In genomic region chr7:108202743-108203142, GRCh38 we compare ENCODE assay signal across 21 cellular contexts.
DNase-seq lines count a peak whose midpoint lies in the region; ATAC-seq, FAIRE-seq and TF ChIP-seq lines count a peak whose summit lies in the region.
"Had no signal": no experiment of that assay in that cellular context is flagged by ENCODE, and none has a peak within 500 bp of the region (broad histone marks: within the 10 kb centered on the region; RNA-seq: fewer than 3 reads in every experiment).

No MANE protein-coding gene starts in this region.

- CTCF ChIA-PET in A549 (lab: Yijun Ruan, JAX) = interaction anchor here (1.2 to 1.6 kb wide), 2 partner anchors 9 to 56 kb away, joined by 3 read pairs; no protein-coding TSS in a partner anchor
- CTCF ChIA-PET in activated CD8-positive, alpha-beta T cell treated with anti-CD3 and anti-CD28 coated beads, Interleukin-2, amount 10 ng/mL, durations not matched to agents 7 days and 5 days (lab: Charles Lee) = no interaction called here

- H3K4me3 Mint-ChIP-seq in GM23338 = no peak overlapping the region
- H3K4me3 Mint-ChIP-seq in glutamatergic neuron (ENCODE audit: unreplicated experiment) = peak overlapping the region; percentile 44
- no peak overlapping the region for H3K4me3 Mint-ChIP-seq in activated CD8-positive, alpha-beta T cell treated with anti-CD3 and anti-CD28 coated beads, Interleukin-2, amount 10 ng/mL, durations not matched to agents 7 days and 5 days
- H3K4me3 Mint-ChIP-seq: CD4-positive, alpha-beta memory T cell; HFFc6 had no signal

- TF ChIP-seq RAD21 in A549 (conservative IDR thresholded peaks at IDR 0.05 in 1 of 2, IDR thresholded peaks at IDR 0.05 in 1 of 2) = no peak

- H3K4me1 Mint-ChIP-seq in GM23338 = peaks cover 23% of the 10 kb centered on the region
- peaks cover 32% of the 10 kb centered on the region for H3K4me1 Mint-ChIP-seq in glutamatergic neuron (ENCODE audit: low read depth, unreplicated experiment)
- no peaks in the 10 kb centered on the region for H3K4me1 Mint-ChIP-seq in activated CD8-positive, alpha-beta T cell treated with anti-CD3 and anti-CD28 coated beads, Interleukin-2, amount 10 ng/mL, durations not matched to agents 7 days and 5 days (ENCODE audit: low read depth)
- H3K4me1 Mint-ChIP-seq: CD4-positive, alpha-beta memory T cell had no signal

- no peaks in the 10 kb centered on the region for H3K79me2 ChIP-seq in GM23338 (replicated peaks; ENCODE audit: insufficient read depth)

- H3K9me3 Mint-ChIP-seq in GM23338 = no peaks in the 10 kb centered on the region
- H3K9me3 Mint-ChIP-seq in glutamatergic neuron (ENCODE audit: unreplicated experiment) = peaks cover 11% of the 10 kb centered on the region
- no peaks in the 10 kb centered on the region for H3K9me3 Mint-ChIP-seq in activated CD8-positive, alpha-beta T cell treated with anti-CD3 and anti-CD28 coated beads, Interleukin-2, amount 10 ng/mL, durations not matched to agents 7 days and 5 days (ENCODE audit: insufficient read depth)
- H3K9me3 Mint-ChIP-seq: CD4-positive, alpha-beta memory T cell; HFFc6 had no signal

- WGBS in A549 (ENCODE audit: missing lambda C conversion rate) = 90% methylated on average over 4 of the region's 4 CpGs

- ATAC-seq in A549 = peak in 1 of 2 experiments; percentile 10; a peak in 2 of 6 replicates
- no peak for ATAC-seq in GM23338
- ATAC-seq in GM18858 (IDR thresholded peaks at IDR 0.05; ENCODE audit: unreplicated experiment) = no peak
- no peak for ATAC-seq in activated CD8-positive, alpha-beta T cell treated with anti-CD3 and anti-CD28 coated beads, Interleukin-2, amount 10 ng/mL, durations not matched to agents 7 days and 5 days

- TF ChIP-seq POLR2A in A549 (IDR thresholded peaks at IDR 0.05; ENCODE audit: low read length) = no peak

- peaks cover 2% of the 10 kb centered on the region for H3K27me3 Mint-ChIP-seq in GM23338 (ENCODE audit: insufficient read depth, low read depth, poor library complexity)
- H3K27me3 Mint-ChIP-seq in glutamatergic neuron (ENCODE audit: unreplicated experiment) = no peaks in the 10 kb centered on the region
- H3K27me3 Mint-ChIP-seq in activated CD8-positive, alpha-beta T cell treated with anti-CD3 and anti-CD28 coated beads, Interleukin-2, amount 10 ng/mL, durations not matched to agents 7 days and 5 days (ENCODE audit: low read depth) = no peaks in the 10 kb centered on the region

- H3K27ac Mint-ChIP-seq in GM23338 (no peak overlapping the region), glutamatergic neuron (ENCODE audit: unreplicated experiment) (peak overlapping the region; percentile 72)
- H3K27ac Mint-ChIP-seq in activated CD8-positive, alpha-beta T cell treated with anti-CD3 and anti-CD28 coated beads, Interleukin-2, amount 10 ng/mL, durations not matched to agents 7 days and 5 days = no peak overlapping the region
- H3K27ac Mint-ChIP-seq: CD4-positive, alpha-beta memory T cell; HFFc6 had no signal

- DNase-seq in A549 (ENCODE audit: low read depth in 1 of 2, low spot score in 1 of 2) (no peak), GM23338 (ENCODE audit: low spot score) (no peak), SK-N-DZ (ENCODE audit: low spot score) (peak; percentile 33), glutamatergic neuron (no peak), mesenteric fat pad (ENCODE audit: low spot score) (no peak), NAMALWA (ENCODE audit: low spot score) (no peak)
- DNase-seq in activated CD8-positive, alpha-beta T cell treated with anti-CD3 and anti-CD28 coated beads, Interleukin-2, amount 10 ng/mL, durations not matched to agents 7 days and 5 days = no peak
- DNase-seq: 8988T; C1 segment of cervical spinal cord; Calu3; CD4-positive, alpha-beta memory T cell; COR-L47; DMS53; DMS79 treated with DMSO at 0.1 percent for 48 hours; GOT3; HFFc6 had no signal

- no peak overlapping the region for H3K4me3 ChIP-seq in A549
- no peak overlapping the region for H3K4me3 ChIP-seq in GM23338
- H3K4me3 ChIP-seq: HAP-1 had no signal

- no peaks in the 10 kb centered on the region for H3K27me3 ChIP-seq in GM23338 (ENCODE audit: insufficient read depth)

- H3F3A ChIP-seq in GM23338 (replicated peaks; ENCODE audit: low read depth) = no peaks in the 10 kb centered on the region

- H3K36me3 Mint-ChIP-seq in GM23338 (ENCODE audit: low read depth) (no peaks in the 10 kb centered on the region; the same call in 2 of the 3 replicates), glutamatergic neuron (ENCODE audit: unreplicated experiment) (no peaks in the 10 kb centered on the region)
- no peaks in the 10 kb centered on the region for H3K36me3 Mint-ChIP-seq in activated CD8-positive, alpha-beta T cell treated with anti-CD3 and anti-CD28 coated beads, Interleukin-2, amount 10 ng/mL, durations not matched to agents 7 days and 5 days (ENCODE audit: low read depth)
- H3K36me3 Mint-ChIP-seq: CD4-positive, alpha-beta memory T cell had no signal

- H3K4me1 ChIP-seq in A549 (peaks cover 40% of the 10 kb centered on the region), GM23338 (ENCODE audit: insufficient read depth) (peaks cover 15% of the 10 kb centered on the region)
- H3K4me1 ChIP-seq: HAP-1 had no signal

- POLR2A ChIA-PET in A549 (lab: Yijun Ruan, JAX) = no interaction called here
- POLR2A ChIA-PET in activated CD8-positive, alpha-beta T cell treated with anti-CD3 and anti-CD28 coated beads, Interleukin-2, amount 10 ng/mL, durations not matched to agents 7 days and 5 days (lab: Charles Lee) = no interaction called here

- H3K9me3 ChIP-seq in A549 = no peaks in the 10 kb centered on the region
- H3K9me3 ChIP-seq: HAP-1 had no signal

- TF ChIP-seq CTCF in A549 (IDR thresholded peaks at IDR 0.05) = no peak
- TF ChIP-seq CTCF in GM23338 (conservative IDR thresholded peaks at IDR 0.05; ENCODE audit: low read depth in 2 of 2) = no peak
- no peak for TF ChIP-seq CTCF in glutamatergic neuron (IDR thresholded peaks at IDR 0.05; ENCODE audit: partially characterized antibody, unreplicated experiment)

- no peak for FAIRE-seq in A549 (lab: Jason Lieb, UNC)
- FAIRE-seq: G401.6, GM12891, H54 had no signal

- H3K27ac ChIP-seq in A549 (peak overlapping the region; percentile 44 to 70; a peak in 4 of 6 replicates), GM23338 (ENCODE audit: low read depth) (no peak overlapping the region)

- 0 out of 2 replicates have a peak, but pooled peaks cover 4% of the 10 kb centered on the region for H3K9me2 ChIP-seq in GM23338 (ENCODE audit: insufficient read depth)

- peak overlapping the region; percentile 52; the same call in 1 of the 2 replicates for H2AFZ ChIP-seq in GM23338

- no peaks in the 10 kb centered on the region for H3K36me3 ChIP-seq in GM23338 (ENCODE audit: insufficient read depth)
- H3K36me3 ChIP-seq: HAP-1 had no signal

- TF ChIP-seq EP300 in A549 (IDR thresholded peaks at IDR 0.05) = no peak

- peak overlapping the region; percentile 9; the same call in 1 of the 3 replicates for H3K4me2 ChIP-seq in A549
- H3K4me2 ChIP-seq in GM23338 = no peak overlapping the region

- H4K20me1 ChIP-seq in GM23338 (replicated peaks; ENCODE audit: insufficient read depth) = no peaks in the 10 kb centered on the region

TF ChIP-seq in A549, 52 proteins besides CTCF, POLR2A, EP300 and RAD21:
- no peak for TF ChIP-seq RFX5 (IDR thresholded peaks at IDR 0.05)
- no peak for TF ChIP-seq JUN (IDR thresholded peaks at IDR 0.05)
- no peak for TF ChIP-seq JUNB (IDR thresholded peaks at IDR 0.05)
- no peak for TF ChIP-seq TFCP2L1 (CRISPR knock-in tag; IDR thresholded peaks at IDR 0.05)
- no peak for TF ChIP-seq NFE2L2 (conservative IDR thresholded peaks at IDR 0.05; ENCODE audit: low read length)
- no peak for TF ChIP-seq POLR2AphosphoS2 (conservative IDR thresholded peaks at IDR 0.05; ENCODE audit: low read length)
- no peak for TF ChIP-seq ELK1 (IDR thresholded peaks at IDR 0.05; ENCODE audit: low read depth, low read length)
- TF ChIP-seq NR3C1 (IDR thresholded peaks at IDR 0.05) = no peak

TF ChIP-seq in GM23338, 12 proteins besides CTCF, POLR2A, EP300 and RAD21 (continues in another document):
- no peak for TF ChIP-seq JUNB (IDR thresholded peaks at IDR 0.05; ENCODE audit: unreplicated experiment)
- TF ChIP-seq NANOG (IDR thresholded peaks at IDR 0.05; ENCODE audit: borderline replicate concordance) = no peak
- TF ChIP-seq ZNF114 (CRISPR knock-in tag; IDR thresholded peaks at IDR 0.05) = no peak
- no peak for TF ChIP-seq CREB1 (CRISPR knock-in tag; IDR thresholded peaks at IDR 0.05; ENCODE audit: low read depth)
- no peak for TF ChIP-seq REST (IDR thresholded peaks at IDR 0.05; ENCODE audit: unreplicated experiment)
- no peak for TF ChIP-seq STAT1 (IDR thresholded peaks at IDR 0.05; ENCODE audit: unreplicated experiment)
- no peak for TF ChIP-seq ETS1 (IDR thresholded peaks at IDR 0.05)
